Comparison of ENCODE assay signal across 2 cellular contexts in genomic region chr12:21650997-21651396, GRCh38.
A peak's percentile ranks its signal among the peaks of the same experiment; 100 is the strongest.
TF ChIP-seq lines count a peak whose summit lies in the region.

No MANE protein-coding gene starts in this region.

TF ChIP-seq in GM23338, 12 proteins besides CTCF, POLR2A, EP300 and RAD21:
- TF ChIP-seq EZH2 (IDR thresholded peaks at IDR 0.05; ENCODE audit: low read depth, unreplicated experiment) (no peak), JUNB (IDR thresholded peaks at IDR 0.05; ENCODE audit: unreplicated experiment) (no peak), ZNF114 (CRISPR knock-in tag; IDR thresholded peaks at IDR 0.05) (no peak), ETS1 (IDR thresholded peaks at IDR 0.05) (no peak), EZH2phosphoT487 (IDR thresholded peaks at IDR 0.05; ENCODE audit: unreplicated experiment) (no peak), ZNF331 (CRISPR knock-in tag; IDR thresholded peaks at IDR 0.05; ENCODE audit: low read depth) (no peak), REST (IDR thresholded peaks at IDR 0.05; ENCODE audit: unreplicated experiment) (no peak), CREB1 (CRISPR knock-in tag; IDR thresholded peaks at IDR 0.05; ENCODE audit: low read depth) (no peak), NANOG (IDR thresholded peaks at IDR 0.05; ENCODE audit: borderline replicate concordance) (no peak), ZNF462 (CRISPR knock-in tag; IDR thresholded peaks at IDR 0.05) (no peak), POLR2AphosphoS5 (IDR thresholded peaks at IDR 0.05; ENCODE audit: low read depth) (no peak; the same call in 1 of the 2 replicates)

TF ChIP-seq in GM12878, 131 proteins besides CTCF, POLR2A, EP300 and RAD21:
- TF ChIP-seq POLR2AphosphoS5 (IDR thresholded peaks at IDR 0.05; ENCODE audit: low read length) (0 out of 2 replicates have a peak, but pooled peaks have one; percentile 26), CREB1 (IDR thresholded peaks at IDR 0.05; ENCODE audit: low read depth) (no peak), SRF (IDR thresholded peaks at IDR 0.05; ENCODE audit: low read depth in 2 of 2, low read length in 2 of 2) (no peak)
